In the genomic region with DNA sequence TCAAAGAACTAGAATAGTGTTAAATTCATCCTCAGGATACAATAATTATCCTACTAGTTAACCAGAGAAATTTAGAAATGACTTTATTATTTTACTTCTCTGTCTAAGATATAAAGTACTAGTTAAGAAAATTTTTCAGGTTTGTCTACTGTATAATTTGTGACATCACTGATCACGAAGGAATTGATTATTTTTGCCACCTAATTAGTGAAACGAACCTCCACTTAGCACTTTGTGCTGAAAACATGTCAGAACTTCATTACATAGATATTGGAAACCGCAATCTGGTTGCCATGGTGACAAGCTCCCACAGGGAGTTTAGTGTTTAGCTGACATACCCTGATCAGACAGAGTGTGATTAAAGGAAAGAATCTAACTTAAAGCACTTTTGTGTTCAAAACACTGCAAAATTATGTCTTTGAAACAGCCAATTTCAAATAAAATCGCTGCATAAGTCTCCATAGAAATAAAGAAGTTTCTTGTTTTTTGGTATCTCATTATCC, we compare ENCODE assay signal across 13 cellular contexts.
"Had no signal": no experiment of that assay in that cellular context is flagged by ENCODE, and none has a peak within 500 bp of the region (broad histone marks: within the 10 kb centered on the region; RNA-seq: fewer than 3 reads in every experiment).

No MANE protein-coding gene starts in this region.

- H3K4me3 Mint-ChIP-seq: activated naive CD8-positive, alpha-beta T cell treated with anti-CD3 and anti-CD28 coated beads, Interleukin-2, amount 10 ng/mL, durations not matched to agents 7 days and 5 days; activated T-cell treated with anti-CD3 and anti-CD28 coated beads, Interleukin-2, amount 50 U/mL, for 4 hours; stimulated activated memory B cell treated with anti-CD40 and anti-IgM and Interleukin-4, amounts not matched to agents 10 μg/mL and 1 μg/mL and 100 μg/mL, for 72 hours had no signal

- H3K4me1 Mint-ChIP-seq: activated naive CD8-positive, alpha-beta T cell treated with anti-CD3 and anti-CD28 coated beads, Interleukin-2, amount 10 ng/mL, durations not matched to agents 7 days and 5 days; stimulated activated memory B cell treated with anti-CD40 and anti-IgM and Interleukin-4, amounts not matched to agents 10 μg/mL and 1 μg/mL and 100 μg/mL, for 72 hours had no signal

- H3K36me3 ChIP-seq: lower lobe of right lung, spleen, tibial nerve, vagina had no signal

- DNase-seq: activated gamma-delta T cell; activated naive CD8-positive, alpha-beta T cell treated with anti-CD3 and anti-CD28 coated beads, Interleukin-2, amount 10 ng/mL, durations not matched to agents 7 days and 5 days; activated T-cell treated with anti-CD3 and anti-CD28 coated beads, Interleukin-2, amount 50 U/mL, for 4 hours; left cardiac atrium; lower lobe of right lung; midbrain; spleen; stimulated activated CD4-positive, alpha-beta T cell treated with anti-CD3 and anti-CD28 coated beads, Interleukin-1b, Interleukin-23, amount 100 ng/mL, for 48 hours had no signal

- H3K36me3 Mint-ChIP-seq: activated naive CD8-positive, alpha-beta T cell treated with anti-CD3 and anti-CD28 coated beads, Interleukin-2, amount 10 ng/mL, durations not matched to agents 7 days and 5 days; stimulated activated memory B cell treated with anti-CD40 and anti-IgM and Interleukin-4, amounts not matched to agents 10 μg/mL and 1 μg/mL and 100 μg/mL, for 72 hours had no signal

- H3K4me3 ChIP-seq: dorsolateral prefrontal cortex, lower lobe of right lung, spleen, tibial nerve, vagina had no signal

- H3K27ac Mint-ChIP-seq: activated naive CD8-positive, alpha-beta T cell treated with anti-CD3 and anti-CD28 coated beads, Interleukin-2, amount 10 ng/mL, durations not matched to agents 7 days and 5 days; stimulated activated memory B cell treated with anti-CD40 and anti-IgM and Interleukin-4, amounts not matched to agents 10 μg/mL and 1 μg/mL and 100 μg/mL, for 72 hours had no signal

- H3K4me1 ChIP-seq: lower lobe of right lung, spleen, tibial nerve, vagina had no signal

- H3K9me3 ChIP-seq: lower lobe of right lung, tibial nerve, vagina had no signal

- ATAC-seq: activated T-cell treated with anti-CD3 and anti-CD28 coated beads, Interleukin-2, amount 50 U/mL, for 4 hours; left cardiac atrium; lower lobe of right lung; sciatic nerve; stimulated activated memory B cell treated with anti-CD40 and anti-IgM and Interleukin-4, amounts not matched to agents 10 μg/mL and 1 μg/mL and 100 μg/mL, for 72 hours had no signal

- H3K27me3 ChIP-seq: dorsolateral prefrontal cortex, spleen, tibial nerve, vagina had no signal

- H3K27ac ChIP-seq: dorsolateral prefrontal cortex, lower lobe of right lung, spleen, tibial nerve, vagina had no signal

- H3K27me3 Mint-ChIP-seq: activated naive CD8-positive, alpha-beta T cell treated with anti-CD3 and anti-CD28 coated beads, Interleukin-2, amount 10 ng/mL, durations not matched to agents 7 days and 5 days; stimulated activated memory B cell treated with anti-CD40 and anti-IgM and Interleukin-4, amounts not matched to agents 10 μg/mL and 1 μg/mL and 100 μg/mL, for 72 hours had no signal
